10 cellular contexts compared by ENCODE assay signal in genomic region chr22:45673482-45674175, GRCh38. TPM values are rescaled to one million over a fixed set of nuclear protein-coding genes. Genes with fewer than 3 reads are reported as not detected.
DNase-seq lines count a peak whose midpoint lies in the region; ATAC-seq, FAIRE-seq and TF ChIP-seq lines count a peak whose summit lies in the region.
"Had no signal": no experiment of that assay in that cellular context is flagged by ENCODE, and none has a peak within 500 bp of the region (broad histone marks: within the 10 kb centered on the region; RNA-seq: fewer than 3 reads in every experiment).

No MANE protein-coding gene starts in this region.

- H3K27ac ChIP-seq in HepG2 (ENCODE audit: extremely low read length, insufficient read depth, low read length) (no peak overlapping the region), right lobe of liver (no peak overlapping the region), SK-N-MC (no peak overlapping the region)

- POLR2A ChIA-PET in HepG2 (lab: Yijun Ruan, JAX), result no interaction called here

- in situ Hi-C loops in HepG2 (cut with HindIII; ENCODE audit: extremely low pct_ligation_motif_present, low pct_unique_long_range_greater_than_20kb), result no loop called here

- peaks cover 31% of the 10 kb centered on the region for H3K4me1 Mint-ChIP-seq in type B pancreatic cell (ENCODE audit: unreplicated experiment)

- ATAC-seq in HepG2, result no peak
- ATAC-seq in right lobe of liver, result no peak
- ATAC-seq in GM19397 (IDR thresholded peaks at IDR 0.05; ENCODE audit: unreplicated experiment), result no peak

- TF ChIP-seq CTCF in HepG2 (CRISPR knock-in tag; IDR thresholded peaks at IDR 0.05) (no peak), right lobe of liver (IDR thresholded peaks at IDR 0.05) (no peak), type B pancreatic cell (conservative IDR thresholded peaks at IDR 0.05) (no peak)

- TF ChIP-seq EP300 in HepG2 (IDR thresholded peaks at IDR 0.05; ENCODE audit: low read depth in 2 of 2, low read length in 2 of 2) (no peak), HepG2 (CRISPR knock-in tag; IDR thresholded peaks at IDR 0.05; ENCODE audit: borderline replicate concordance) (no peak)

- TF ChIP-seq RAD21 in HepG2 (CRISPR knock-in tag; IDR thresholded peaks at IDR 0.05), result no peak

- no peak overlapping the region for H2AFZ ChIP-seq in HepG2 (ENCODE audit: low read length)

- no peak; a peak in 1 of 4 replicates for TF ChIP-seq POLR2A in HepG2 (IDR thresholded peaks at IDR 0.05; ENCODE audit: insufficient read depth in 1 of 2, low read depth in 2 of 2, low read length in 2 of 2)
- TF ChIP-seq POLR2A in right lobe of liver (IDR thresholded peaks at IDR 0.05), result no peak
- TF ChIP-seq POLR2A in erythroblast (IDR thresholded peaks at IDR 0.05; ENCODE audit: low read length), result no peak

- H3K4me3 Mint-ChIP-seq in type B pancreatic cell, result peak overlapping the region; percentile 92

- no peak for FAIRE-seq in HepG2 (lab: Jason Lieb, UNC)

- BruUV-seq in HepG2 (replicated peaks; lab: Mats Ljungman, UMichigan), result no TSS peak

- peaks cover 16% of the 10 kb centered on the region for H3K36me3 Mint-ChIP-seq in type B pancreatic cell

- peaks cover 68% of the 10 kb centered on the region for H3K79me2 ChIP-seq in HepG2 (ENCODE audit: insufficient read depth, low read length)

- H3K4me2 ChIP-seq in HepG2 (ENCODE audit: low read depth, low read length), result peak overlapping the region; percentile 90

- 94% methylated on average over 10 of the region's 10 CpGs for WGBS in HepG2 (ENCODE audit: low lambda C conversion rate)
- 77% methylated on average over 10 of the region's 10 CpGs for WGBS in right lobe of liver (ENCODE audit: insufficient coverage, low coverage, low lambda C conversion rate, missing lambda C conversion rate)

- no peaks in the 10 kb centered on the region for H3K27me3 Mint-ChIP-seq in type B pancreatic cell

- CTCF ChIA-PET in HepG2 (lab: Yijun Ruan, JAX; ENCODE audit: low intra/inter-chr PET ratio, low total read pairs), result no interaction called here

- H3K9ac ChIP-seq in HepG2 (ENCODE audit: insufficient read depth, low read depth, low read length) (peak overlapping the region; percentile 92), SK-N-MC (ENCODE audit: insufficient read length) (peak overlapping the region; percentile 95)

- intact Hi-C loops in HepG2 (cut with micrococcal nuclease; ENCODE audit: unreplicated experiment) (loop anchor here (2.0 kb wide), 1 partner anchor 21 kb away; no protein-coding TSS in a partner anchor), right lobe of liver (cut with DNase I) (no loop called here)

- peaks cover 18% of the 10 kb centered on the region for H4K20me1 ChIP-seq in HepG2 (ENCODE audit: insufficient read depth, low read length)

- no peak for DNase-seq in HepG2 (ENCODE audit: low spot score)
- no peak for DNase-seq in right lobe of liver
- no peak for DNase-seq in SK-N-MC (ENCODE audit: low read depth, low spot score)
- peak; percentile 23 to 32 for DNase-seq in erythroblast (lab: John Stamatoyannopoulos, UW)
- DNase-seq in type B pancreatic cell (ENCODE audit: extremely low spot score, unreplicated experiment), result no peak
- DNase-seq in kidney tubule cell (ENCODE audit: low spot score), result no peak
- DNase-seq in stimulated activated CD4-positive, alpha-beta T cell treated with anti-CD3 and anti-CD28 coated beads, Interleukin-4, amount 100 ng/mL, for 24 hours, result no peak
- DNase-seq: NCI-H2107, retina had no signal

- H3K27me3 ChIP-seq in HepG2 (ENCODE audit: control insufficient read depth in 1 of 2, insufficient read depth in 2 of 2, low read length in 2 of 2), result no peaks in the 10 kb centered on the region
- no peaks in the 10 kb centered on the region for H3K27me3 ChIP-seq in right lobe of liver

- H3K9me3 ChIP-seq in HepG2 (ENCODE audit: low read length) (no peaks in the 10 kb centered on the region), right lobe of liver (no peaks in the 10 kb centered on the region), SK-N-MC (ENCODE audit: low read depth, low read length) (no peaks in the 10 kb centered on the region)

- H3K4me3 ChIP-seq in HepG2 (replicated peaks in 1 of 3; ENCODE audit: insufficient read depth in 1 of 3, low read depth in 2 of 3, low read length in 3 of 3) (peak overlapping the region in 2 of 3 experiments; percentile 60 to 97; a peak in 5 of 6 replicates), right lobe of liver (no peak overlapping the region), SK-N-MC (peak overlapping the region; percentile 90)

- H3K4me1 ChIP-seq in HepG2 (ENCODE audit: insufficient read depth, low read length) (peaks cover 54% of the 10 kb centered on the region), right lobe of liver (peaks cover 0 to 19% (median 2%) of the 10 kb centered on the region in 4 donors)

- H3K36me3 ChIP-seq in HepG2 (replicated peaks in 1 of 2; ENCODE audit: control insufficient read depth in 1 of 2, insufficient read depth in 2 of 2, low read length in 2 of 2), result peaks cover 2 to 6% of the 10 kb centered on the region in 2 experiments; a peak in 4 of 5 replicates
- H3K36me3 ChIP-seq in right lobe of liver, result no peaks in the 10 kb centered on the region
- peaks cover 12% of the 10 kb centered on the region; the same call in 1 of the 2 replicates for H3K36me3 ChIP-seq in SK-N-MC (ENCODE audit: insufficient read depth, low read length)

- H3K9me3 Mint-ChIP-seq in type B pancreatic cell, result no peaks in the 10 kb centered on the region

- peak overlapping the region; percentile 25 for H3K27ac Mint-ChIP-seq in type B pancreatic cell

TF ChIP-seq in HepG2, 621 proteins besides CTCF, POLR2A, EP300 and RAD21 (continues in another document):
- TF ChIP-seq ZNF674 (CRISPR knock-in tag; IDR thresholded peaks at IDR 0.05; ENCODE audit: low read depth) (no peak), HOXA5 (CRISPR knock-in tag; IDR thresholded peaks at IDR 0.05) (no peak), FOXK1 (CRISPR knock-in tag; IDR thresholded peaks at IDR 0.05; ENCODE audit: borderline replicate concordance, low read depth) (no peak), U2AF2 (IDR thresholded peaks at IDR 0.05; ENCODE audit: low read depth, low read length) (no peak), HNF4G (IDR thresholded peaks at IDR 0.05; ENCODE audit: borderline replicate concordance, low read depth, low read length) (no peak), HNF4G (CRISPR knock-in tag; IDR thresholded peaks at IDR 0.05; ENCODE audit: borderline replicate concordance, low read depth) (no peak), KAT8 (CRISPR knock-in tag; IDR thresholded peaks at IDR 0.05) (no peak), GTF2F1 (IDR thresholded peaks at IDR 0.05; ENCODE audit: low read length) (no peak), SIX1 (CRISPR knock-in tag; IDR thresholded peaks at IDR 0.05; ENCODE audit: borderline replicate concordance) (no peak)

RNA-seq across cellular contexts. Expression of gene ATXN10, which starts 2.0 kb away (rescaled TPM):
- total RNA-seq in HepG2 (2016; rRNA removed; fragmentation: Illumina TruSeq; extraction: Trizol) (60.1 and 136 TPM in 2 replicates), right lobe of liver (100 to 1,000 TPM in 1 of 6 experiments, 10 to 100 TPM in 5; 70.0 to 118 (median 84.3) TPM), type B pancreatic cell (ENCODE audit: low replicate concordance) (117 and 182 TPM in 2 replicates)
- total RNA-seq in HepG2 (2016; cell fraction: cytosol; rRNA removed; fragmentation: Illumina TruSeq; extraction: Trizol; ENCODE audit: low read depth), result 427 and 465 TPM in 2 replicates
- total RNA-seq in HepG2 (2016; cell fraction: insoluble cytoplasmic fraction; rRNA removed; fragmentation: Illumina TruSeq; extraction: Trizol), result 62.2 and 127 TPM in 2 replicates
- total RNA-seq in HepG2 (2016; cell fraction: membrane; rRNA removed; fragmentation: Illumina TruSeq; extraction: Trizol), result 131 and 135 TPM in 2 replicates
- 67.8 and 78.6 TPM in 2 replicates for total RNA-seq in HepG2 (2016; cell fraction: nucleus; rRNA removed; fragmentation: Illumina TruSeq; extraction: Trizol)
- 162 and 194 TPM in 2 replicates for polyA plus RNA-seq in HepG2 (2011; rRNA removed)
- polyA plus RNA-seq in HepG2 (2011; cell fraction: cytosol; rRNA removed), result 81.2 and 134 TPM in 2 replicates
- polyA plus RNA-seq in HepG2 (2011; cell fraction: nucleus; rRNA removed), result 23.1 and 30.4 TPM in 2 replicates
- polyA plus RNA-seq in HepG2 (2012), result 126 and 155 TPM in 2 replicates
- 16.3 and 18.9 TPM in 2 replicates for polyA plus RNA-seq in HepG2 (2016; cell fraction: cytosol; fragmentation: Illumina TruSeq; extraction: Trizol; ENCODE audit: low read depth)
- polyA plus RNA-seq in HepG2 (2016; cell fraction: insoluble cytoplasmic fraction; fragmentation: Illumina TruSeq; extraction: Trizol; ENCODE audit: low read depth), result 227 and 248 TPM in 2 replicates
- polyA plus RNA-seq in HepG2 (2016; cell fraction: membrane; fragmentation: Illumina TruSeq; extraction: Trizol; ENCODE audit: low read depth), result 22.8 and 26.0 TPM in 2 replicates
- polyA plus RNA-seq in HepG2 (2016; cell fraction: nucleus; fragmentation: Illumina TruSeq; extraction: Trizol; ENCODE audit: insufficient read depth, low read depth), result 96.5 and 111 TPM in 2 replicates
- polyA minus RNA-seq in HepG2 (2011; rRNA and poly(A)+ RNA removed; ENCODE audit: low replicate concordance), result 126 and 271 TPM in 2 replicates
- polyA minus RNA-seq in HepG2 (2011; cell fraction: cytosol; rRNA and poly(A)+ RNA removed), result 105 and 118 TPM in 2 replicates
- polyA minus RNA-seq in HepG2 (2011; cell fraction: nucleus; rRNA and poly(A)+ RNA removed), result 95.1 and 136 TPM in 2 replicates

Comparison
In these comparisons a context has a peak if more than half of its experiments do, and no peak if none do; other contexts are left out.
1. H3K4me3 ChIP-seq: peak in HepG2 (2 of 3) and SK-N-MC (single experiment); none in right lobe of liver (0 of 3).
2. DNase-seq: peak in erythroblast (2 of 2); none in HepG2 (single experiment), right lobe of liver (0 of 3), SK-N-MC (single experiment), type B pancreatic cell (single experiment), kidney tubule cell (single experiment) and stimulated activated CD4-positive, alpha-beta T cell treated with anti-CD3 and anti-CD28 coated beads, Interleukin-4, amount 100 ng/mL, for 24 hours (single experiment).